ENCODE assay signal across 15 cellular contexts in genomic region chr1:162629651-162630050, GRCh38. TPM values are rescaled to one million over a fixed set of nuclear protein-coding genes. Genes with fewer than 3 reads are reported as not detected.
DNase-seq lines count a peak whose midpoint lies in the region; ATAC-seq and TF ChIP-seq lines count a peak whose summit lies in the region.
"Had no signal": no experiment of that assay in that cellular context is flagged by ENCODE, and none has a peak within 500 bp of the region (broad histone marks: within the 10 kb centered on the region; RNA-seq: fewer than 3 reads in every experiment).

No MANE protein-coding gene starts in this region.

- no peaks in the 10 kb centered on the region for H3K36me3 ChIP-seq in aorta (ENCODE audit: control insufficient read depth in 1 of 2, insufficient read depth in 2 of 2, low read length in 1 of 2)
- H3K36me3 ChIP-seq: SJCRH30 had no signal

- H3K4me1 Mint-ChIP-seq in nephron = peaks cover 67% of the 10 kb centered on the region
- H3K4me1 Mint-ChIP-seq: activated naive CD8-positive, alpha-beta T cell treated with anti-CD3 and anti-CD28 coated beads, Interleukin-2, amount 50 U/mL, for 24 hours; naive B cell had no signal

- ATAC-seq in right cardiac atrium = no peak
- no peak for ATAC-seq in aorta (ENCODE audit: low FRiP score)
- ATAC-seq: activated naive CD8-positive, alpha-beta T cell treated with anti-CD3 and anti-CD28 coated beads, Interleukin-2, amount 50 U/mL, for 24 hours; WTC11 had no signal

- H3K4me3 Mint-ChIP-seq in nephron = peak overlapping the region in 1 of 3 experiments; percentile 6
- H3K4me3 Mint-ChIP-seq: activated naive CD8-positive, alpha-beta T cell treated with anti-CD3 and anti-CD28 coated beads, Interleukin-2, amount 50 U/mL, for 24 hours; naive B cell; WTC11 had no signal

- peaks cover under 1% of the 10 kb centered on the region for H3K27me3 Mint-ChIP-seq in nephron (ENCODE audit: low read depth)

- intact Hi-C loops in right cardiac atrium (cut with DNase I) = loop anchor here in 2 of 4 donors (5.0 to 10.0 kb wide), 2 partner anchors 48 to 55 kb away; no protein-coding TSS in a partner anchor
- intact Hi-C loops in cardiac septum (cut with DNase I) = loop anchor here (5.0 kb wide), 2 partner anchors 48 to 68 kb away; no protein-coding TSS in a partner anchor
- intact Hi-C loops in aorta (cut with DNase I) = loop anchor here in 1 of 2 donors (5.0 kb wide), 2 partner anchors 43 to 103 kb away; no protein-coding TSS in a partner anchor
- intact Hi-C loops in posterior cingulate gyrus (cut with DNase I) = no loop called here

- H3K4me1 ChIP-seq in right cardiac atrium (ENCODE audit: control insufficient read depth, insufficient read depth, low read length) = peaks cover 2% of the 10 kb centered on the region
- peaks cover 7 to 10% of the 10 kb centered on the region in 2 donors for H3K4me1 ChIP-seq in aorta (ENCODE audit: control insufficient read depth in 1 of 2, insufficient read depth in 2 of 2, low read length in 2 of 2)

- H3K4me3 ChIP-seq in right cardiac atrium (ENCODE audit: low read length) (no peak overlapping the region), aorta (ENCODE audit: low read length in 2 of 2) (no peak overlapping the region)

- no peaks in the 10 kb centered on the region for H3K27me3 ChIP-seq in right cardiac atrium (ENCODE audit: control insufficient read depth, insufficient read depth)
- no peaks in the 10 kb centered on the region for H3K27me3 ChIP-seq in aorta (ENCODE audit: control insufficient read depth in 1 of 2, insufficient read depth in 2 of 2, low read length in 1 of 2)
- H3K27me3 ChIP-seq: SJCRH30 had no signal

- DNase-seq in right cardiac atrium = no peak
- DNase-seq in cardiac septum (ENCODE audit: low spot score) = no peak
- DNase-seq in dedifferentiated amniotic fluid mesenchymal stem cell (ENCODE audit: extremely low spot score) = peak; percentile 63
- DNase-seq in aorta = no peak
- no peak for DNase-seq in NCI-H128 (lab: John Stamatoyannopoulos, UW; ENCODE audit: unreplicated experiment)
- DNase-seq in posterior cingulate gyrus = no peak
- no peak for DNase-seq in NOMO-1 (lab: John Stamatoyannopoulos, UW; ENCODE audit: unreplicated experiment in 2 of 2)
- DNase-seq: activated naive CD8-positive, alpha-beta T cell treated with anti-CD3 and anti-CD28 coated beads, Interleukin-2, amount 50 U/mL, for 24 hours; KG1; naive B cell; NCI-H187 treated with DMSO at 0.1 percent for 48 hours; NCI-H82; SJCRH30 had no signal

- no peaks in the 10 kb centered on the region for H3K36me3 Mint-ChIP-seq in nephron (ENCODE audit: low read depth)
- H3K36me3 Mint-ChIP-seq: naive B cell, WTC11 had no signal

- peak overlapping the region in 2 of 3 experiments; percentile 96 to 97 for H3K27ac Mint-ChIP-seq in nephron
- H3K27ac Mint-ChIP-seq: activated naive CD8-positive, alpha-beta T cell treated with anti-CD3 and anti-CD28 coated beads, Interleukin-2, amount 50 U/mL, for 24 hours; naive B cell; WTC11 had no signal

- no peaks in the 10 kb centered on the region for H3K9me3 Mint-ChIP-seq in nephron
- H3K9me3 Mint-ChIP-seq: activated naive CD8-positive, alpha-beta T cell treated with anti-CD3 and anti-CD28 coated beads, Interleukin-2, amount 50 U/mL, for 24 hours; naive B cell; WTC11 had no signal

- TF ChIP-seq CTCF in nephron (IDR thresholded peaks at IDR 0.05; ENCODE audit: unreplicated experiment in 3 of 3) = no peak

- no peaks in the 10 kb centered on the region for H3K9me3 ChIP-seq in right cardiac atrium (ENCODE audit: control insufficient read depth, low read length)
- no peaks in the 10 kb centered on the region for H3K9me3 ChIP-seq in aorta (ENCODE audit: control insufficient read depth, low read length)
- H3K9me3 ChIP-seq: SJCRH30 had no signal

- WGBS in right cardiac atrium = 72% methylated on average over 2 of the region's 2 CpGs
- WGBS in aorta, 2 donors = 70 to 80% methylated on average over 2 of the region's 2 CpGs

- H3K27ac ChIP-seq in right cardiac atrium (ENCODE audit: low read length) (peak overlapping the region; percentile 53), aorta (ENCODE audit: low read depth in 1 of 2, low read length in 2 of 2) (peak overlapping the region; percentile 28 to 95)

RNA-seq across cellular contexts. Expression of gene DDR2, which starts 2.6 kb away (rescaled TPM):
- 10 to 100 TPM; 57.7 to 82.1 (median 67.4) TPM for total RNA-seq in right cardiac atrium
- polyA plus RNA-seq in right cardiac atrium = 12.8 TPM
- 20.0 TPM for total RNA-seq in cardiac septum
- 100 to 1,000 TPM; 124 to 146 TPM for total RNA-seq in aorta
- polyA plus RNA-seq in aorta = 10 to 100 TPM; 24.8 to 28.5 TPM
